20 cellular contexts compared by ENCODE assay signal in the genomic region with DNA sequence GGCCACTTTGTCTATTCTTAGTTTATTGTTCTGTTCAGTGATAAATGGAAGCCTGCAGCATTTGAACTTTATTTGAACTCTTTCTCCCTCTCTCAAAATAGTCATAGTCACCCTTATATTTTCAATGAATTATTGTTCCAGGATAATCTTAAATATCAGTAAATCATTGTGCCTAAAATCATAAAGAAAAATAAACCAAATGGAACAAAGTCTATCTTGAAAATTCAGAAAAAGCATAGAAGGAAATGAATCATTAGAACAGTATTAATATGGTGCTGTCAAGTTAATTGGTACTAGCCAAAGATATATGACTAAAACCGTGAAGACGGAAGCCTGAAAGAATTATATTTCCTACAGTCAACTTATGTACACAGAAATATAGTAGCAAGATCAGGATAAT.
"Had no signal": no experiment of that assay in that cellular context is flagged by ENCODE, and none has a peak within 500 bp of the region (broad histone marks: within the 10 kb centered on the region; RNA-seq: fewer than 3 reads in every experiment).

No MANE protein-coding gene starts in this region.

- H3K4me3 Mint-ChIP-seq: activated naive CD4-positive, alpha-beta T cell treated with anti-CD3 and anti-CD28 coated beads, Interleukin-2, amount 50 U/mL, for 24 hours; naive B cell; neural progenitor cell had no signal

- H3K27me3 Mint-ChIP-seq: progenitor cell of endocrine pancreas had no signal

- H3K27ac Mint-ChIP-seq: activated naive CD4-positive, alpha-beta T cell treated with anti-CD3 and anti-CD28 coated beads, Interleukin-2, amount 50 U/mL, for 24 hours; neural progenitor cell had no signal

- H3K9me3 Mint-ChIP-seq: activated naive CD4-positive, alpha-beta T cell treated with anti-CD3 and anti-CD28 coated beads, Interleukin-2, amount 50 U/mL, for 24 hours; neural progenitor cell had no signal

- H3K9me3 ChIP-seq: esophagus squamous epithelium, thyroid gland had no signal

- H3K4me1 Mint-ChIP-seq: activated naive CD4-positive, alpha-beta T cell treated with anti-CD3 and anti-CD28 coated beads, Interleukin-2, amount 50 U/mL, for 24 hours; neural progenitor cell had no signal

- H3K27me3 ChIP-seq: esophagus squamous epithelium, neural progenitor cell, thyroid gland had no signal

- H3K36me3 Mint-ChIP-seq: activated naive CD4-positive, alpha-beta T cell treated with anti-CD3 and anti-CD28 coated beads, Interleukin-2, amount 50 U/mL, for 24 hours; neural progenitor cell had no signal

- H3K4me3 ChIP-seq: esophagus squamous epithelium, neural progenitor cell, thyroid gland had no signal

- H3K27ac ChIP-seq: esophagus squamous epithelium, foreskin keratinocyte, neural progenitor cell, thyroid gland, VCaP had no signal

- H3K4me1 ChIP-seq: foreskin keratinocyte, thyroid gland had no signal

- H3K36me3 ChIP-seq: esophagus squamous epithelium, neural progenitor cell, thyroid gland had no signal

- DNase-seq: activated CD4-positive, alpha-beta T cell treated with anti-CD3 and anti-CD28 coated beads, Interleukin-2, amount 50 U/mL, for 1 hour; activated CD4-positive, CD25-positive, alpha-beta regulatory T cell treated with anti-CD3 and anti-CD28 coated beads, Interleukin-2, amount 50 U/mL, for 72 hours; activated CD8-positive, alpha-beta memory T cell treated with anti-CD3 and anti-CD28 coated beads, Interleukin-2, amount 50 U/mL, for 4 hours; activated gamma-delta T cell; activated T-cell treated with anti-CD3 and anti-CD28 coated beads, Interleukin-2, amount 50 U/mL, for 48 hours; effector CD8-positive, alpha-beta T cell; esophagus squamous epithelium; foreskin keratinocyte; head of caudate nucleus; mammary epithelial cell; naive B cell; right cardiac atrium; stimulated activated CD4-positive, alpha-beta T cell treated with anti-CD3 and anti-CD28 coated beads, Interleukin-2, amount 100 ng/mL, for 24 hours; stimulated activated naive CD4-positive, alpha-beta T cell treated with Interleukin-2 at 50 U/mL for 16 hours; T-helper 2 cell; thyroid gland had no signal
